1 cellular context compared by ENCODE assay signal in the genomic region with DNA sequence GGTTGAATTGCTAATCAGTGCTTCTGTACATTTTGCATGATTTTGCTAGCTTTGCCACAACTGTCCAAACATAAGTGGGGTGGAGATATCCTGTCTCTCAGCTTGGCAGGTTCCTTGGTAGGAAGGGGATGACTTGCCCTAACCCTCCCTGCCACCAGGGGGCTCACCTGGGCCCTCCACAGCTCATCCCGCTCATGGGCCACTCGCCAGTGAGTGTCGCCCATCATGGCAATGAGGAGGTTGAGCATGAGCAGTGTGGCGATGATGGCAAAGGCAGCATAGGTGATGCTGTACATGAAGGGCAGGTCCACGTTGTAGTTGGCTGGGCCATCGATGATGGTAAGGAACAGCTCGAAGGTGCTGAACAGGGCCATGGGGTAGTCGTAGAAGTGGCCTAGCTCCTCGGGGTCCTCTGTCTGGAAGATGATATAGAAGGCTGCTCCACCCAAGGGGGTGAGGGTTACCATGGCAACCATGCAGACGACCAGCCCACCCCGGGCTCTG.
TF ChIP-seq lines count a peak whose summit lies in the region.

No MANE protein-coding gene starts in this region.

TF ChIP-seq in K562, 482 proteins besides CTCF, POLR2A, EP300 and RAD21 (continued from another document):
- no peak for TF ChIP-seq SIRT6 (IDR thresholded peaks at IDR 0.05; ENCODE audit: low read depth, low read length)
- TF ChIP-seq, protein P1, sequence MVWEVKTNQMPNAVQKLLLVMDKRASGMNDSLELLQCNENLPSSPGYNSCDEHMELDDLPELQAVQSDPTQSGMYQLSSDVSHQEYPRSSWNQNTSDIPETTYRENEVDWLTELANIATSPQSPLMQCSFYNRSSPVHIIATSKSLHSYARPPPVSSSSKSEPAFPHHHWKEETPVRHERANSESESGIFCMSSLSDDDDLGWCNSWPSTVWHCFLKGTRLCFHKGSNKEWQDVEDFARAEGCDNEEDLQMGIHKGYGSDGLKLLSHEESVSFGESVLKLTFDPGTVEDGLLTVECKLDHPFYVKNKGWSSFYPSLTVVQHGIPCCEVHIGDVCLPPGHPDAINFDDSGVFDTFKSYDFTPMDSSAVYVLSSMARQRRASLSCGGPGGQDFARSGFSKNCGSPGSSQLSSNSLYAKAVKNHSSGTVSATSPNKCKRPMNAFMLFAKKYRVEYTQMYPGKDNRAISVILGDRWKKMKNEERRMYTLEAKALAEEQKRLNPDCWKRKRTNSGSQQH (CRISPR knock-in tag; IDR thresholded peaks at IDR 0.05) = no peak
- TF ChIP-seq ZEB2 (IDR thresholded peaks at IDR 0.05) = no peak
- TF ChIP-seq STAT5A (IDR thresholded peaks at IDR 0.05; ENCODE audit: borderline replicate concordance, low read length) = no peak
- TF ChIP-seq, protein P2, sequence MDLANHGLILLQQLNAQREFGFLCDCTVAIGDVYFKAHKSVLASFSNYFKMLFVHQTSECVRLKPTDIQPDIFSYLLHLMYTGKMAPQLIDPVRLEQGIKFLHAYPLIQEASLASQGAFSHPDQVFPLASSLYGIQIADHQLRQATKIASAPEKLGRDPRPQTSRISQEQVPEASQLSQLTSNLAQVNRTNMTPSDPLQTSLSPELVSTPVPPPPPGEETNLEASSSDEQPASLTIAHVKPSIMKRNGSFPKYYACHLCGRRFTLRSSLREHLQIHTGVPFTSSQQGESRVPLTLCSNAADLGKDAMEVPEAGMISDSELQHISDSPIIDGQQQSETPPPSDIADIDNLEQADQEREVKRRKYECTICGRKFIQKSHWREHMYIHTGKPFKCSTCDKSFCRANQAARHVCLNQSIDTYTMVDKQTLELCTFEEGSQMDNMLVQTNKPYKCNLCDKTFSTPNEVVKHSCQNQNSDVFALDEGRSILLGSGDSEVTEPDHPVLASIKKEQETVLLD (IDR thresholded peaks at IDR 0.05) = no peak
- no peak for TF ChIP-seq YBX1 (IDR thresholded peaks at IDR 0.05)
- peak in 1 of 2 experiments; percentile 30; a peak in 2 of 4 replicates for TF ChIP-seq MAZ (CRISPR knock-in tag; conservative IDR thresholded peaks at IDR 0.05 in 1 of 2, IDR thresholded peaks at IDR 0.05 in 1 of 2)
- no peak for TF ChIP-seq MCM3 (IDR thresholded peaks at IDR 0.05)
- no peak for TF ChIP-seq CCAR2 (IDR thresholded peaks at IDR 0.05; ENCODE audit: low read depth, low read length)
- TF ChIP-seq GABPB1 (CRISPR knock-in tag; IDR thresholded peaks at IDR 0.05) = 0 out of 2 replicates have a peak, but pooled peaks have one; percentile 20
- no peak for TF ChIP-seq GTF2E2 (tag; IDR thresholded peaks at IDR 0.05)
- no peak for TF ChIP-seq XRCC4 (IDR thresholded peaks at IDR 0.05; ENCODE audit: extremely low read depth, insufficient read depth, insufficient read length)
- TF ChIP-seq SMARCB1 (IDR thresholded peaks at IDR 0.05; ENCODE audit: insufficient read length, low read depth) = no peak
- no peak for TF ChIP-seq ZBTB1 (CRISPR knock-in tag; IDR thresholded peaks at IDR 0.05; ENCODE audit: borderline replicate concordance, low read depth)
- TF ChIP-seq, protein P3, sequence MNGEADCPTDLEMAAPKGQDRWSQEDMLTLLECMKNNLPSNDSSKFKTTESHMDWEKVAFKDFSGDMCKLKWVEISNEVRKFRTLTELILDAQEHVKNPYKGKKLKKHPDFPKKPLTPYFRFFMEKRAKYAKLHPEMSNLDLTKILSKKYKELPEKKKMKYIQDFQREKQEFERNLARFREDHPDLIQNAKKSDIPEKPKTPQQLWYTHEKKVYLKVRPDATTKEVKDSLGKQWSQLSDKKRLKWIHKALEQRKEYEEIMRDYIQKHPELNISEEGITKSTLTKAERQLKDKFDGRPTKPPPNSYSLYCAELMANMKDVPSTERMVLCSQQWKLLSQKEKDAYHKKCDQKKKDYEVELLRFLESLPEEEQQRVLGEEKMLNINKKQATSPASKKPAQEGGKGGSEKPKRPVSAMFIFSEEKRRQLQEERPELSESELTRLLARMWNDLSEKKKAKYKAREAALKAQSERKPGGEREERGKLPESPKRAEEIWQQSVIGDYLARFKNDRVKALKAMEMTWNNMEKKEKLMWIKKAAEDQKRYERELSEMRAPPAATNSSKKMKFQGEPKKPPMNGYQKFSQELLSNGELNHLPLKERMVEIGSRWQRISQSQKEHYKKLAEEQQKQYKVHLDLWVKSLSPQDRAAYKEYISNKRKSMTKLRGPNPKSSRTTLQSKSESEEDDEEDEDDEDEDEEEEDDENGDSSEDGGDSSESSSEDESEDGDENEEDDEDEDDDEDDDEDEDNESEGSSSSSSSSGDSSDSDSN (IDR thresholded peaks at IDR 0.05; ENCODE audit: borderline replicate concordance in 1 of 2, low read depth in 2 of 2, low read length in 2 of 2) = no peak
- no peak for TF ChIP-seq FOXP1 (CRISPR knock-in tag; IDR thresholded peaks at IDR 0.05)
- TF ChIP-seq NR2C1 (IDR thresholded peaks at IDR 0.05) = no peak
- no peak for TF ChIP-seq NR2C1 (tag; IDR thresholded peaks at IDR 0.05)
- peak; percentile 55; the same call in 1 of the 2 replicates for TF ChIP-seq JUND (IDR thresholded peaks at IDR 0.05; ENCODE audit: borderline replicate concordance, low read depth, low read length)
- no peak; the same call in 2 of the 3 replicates for TF ChIP-seq JUND (tag; IDR thresholded peaks at IDR 0.05; ENCODE audit: borderline replicate concordance, low read depth, low read length)
- TF ChIP-seq KLF16 (IDR thresholded peaks at IDR 0.05) = peak; percentile 28; the same call in 1 of the 2 replicates
- TF ChIP-seq, protein P4, sequence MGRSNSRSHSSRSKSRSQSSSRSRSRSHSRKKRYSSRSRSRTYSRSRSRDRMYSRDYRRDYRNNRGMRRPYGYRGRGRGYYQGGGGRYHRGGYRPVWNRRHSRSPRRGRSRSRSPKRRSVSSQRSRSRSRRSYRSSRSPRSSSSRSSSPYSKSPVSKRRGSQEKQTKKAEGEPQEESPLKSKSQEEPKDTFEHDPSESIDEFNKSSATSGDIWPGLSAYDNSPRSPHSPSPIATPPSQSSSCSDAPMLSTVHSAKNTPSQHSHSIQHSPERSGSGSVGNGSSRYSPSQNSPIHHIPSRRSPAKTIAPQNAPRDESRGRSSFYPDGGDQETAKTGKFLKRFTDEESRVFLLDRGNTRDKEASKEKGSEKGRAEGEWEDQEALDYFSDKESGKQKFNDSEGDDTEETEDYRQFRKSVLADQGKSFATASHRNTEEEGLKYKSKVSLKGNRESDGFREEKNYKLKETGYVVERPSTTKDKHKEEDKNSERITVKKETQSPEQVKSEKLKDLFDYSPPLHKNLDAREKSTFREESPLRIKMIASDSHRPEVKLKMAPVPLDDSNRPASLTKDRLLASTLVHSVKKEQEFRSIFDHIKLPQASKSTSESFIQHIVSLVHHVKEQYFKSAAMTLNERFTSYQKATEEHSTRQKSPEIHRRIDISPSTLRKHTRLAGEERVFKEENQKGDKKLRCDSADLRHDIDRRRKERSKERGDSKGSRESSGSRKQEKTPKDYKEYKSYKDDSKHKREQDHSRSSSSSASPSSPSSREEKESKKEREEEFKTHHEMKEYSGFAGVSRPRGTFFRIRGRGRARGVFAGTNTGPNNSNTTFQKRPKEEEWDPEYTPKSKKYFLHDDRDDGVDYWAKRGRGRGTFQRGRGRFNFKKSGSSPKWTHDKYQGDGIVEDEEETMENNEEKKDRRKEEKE (IDR thresholded peaks at IDR 0.05; ENCODE audit: borderline replicate concordance in 1 of 2, control insufficient read depth in 1 of 2, low read depth in 2 of 2, low read length in 1 of 2) = no peak
- TF ChIP-seq BDP1 (IDR thresholded peaks at IDR 0.05; ENCODE audit: insufficient read depth, insufficient read length) = no peak
- TF ChIP-seq, protein P5, sequence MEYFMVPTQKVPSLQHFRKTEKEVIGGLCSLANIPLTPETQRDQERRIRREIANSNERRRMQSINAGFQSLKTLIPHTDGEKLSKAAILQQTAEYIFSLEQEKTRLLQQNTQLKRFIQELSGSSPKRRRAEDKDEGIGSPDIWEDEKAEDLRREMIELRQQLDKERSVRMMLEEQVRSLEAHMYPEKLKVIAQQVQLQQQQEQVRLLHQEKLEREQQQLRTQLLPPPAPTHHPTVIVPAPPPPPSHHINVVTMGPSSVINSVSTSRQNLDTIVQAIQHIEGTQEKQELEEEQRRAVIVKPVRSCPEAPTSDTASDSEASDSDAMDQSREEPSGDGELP (CRISPR knock-in tag; IDR thresholded peaks at IDR 0.05; ENCODE audit: borderline replicate concordance) = peak; percentile 55; the same call in 1 of the 2 replicates
- TF ChIP-seq, protein P6, sequence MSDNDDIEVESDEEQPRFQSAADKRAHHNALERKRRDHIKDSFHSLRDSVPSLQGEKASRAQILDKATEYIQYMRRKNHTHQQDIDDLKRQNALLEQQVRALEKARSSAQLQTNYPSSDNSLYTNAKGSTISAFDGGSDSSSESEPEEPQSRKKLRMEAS (CRISPR knock-in tag; IDR thresholded peaks at IDR 0.05) = no peak
